ENCODE assay signal across 7 cellular contexts in genomic region chr6:50145125-50145524, GRCh38.
DNase-seq lines count a peak whose midpoint lies in the region; FAIRE-seq and TF ChIP-seq lines count a peak whose summit lies in the region.

No MANE protein-coding gene starts in this region.

- no peak overlapping the region for H3K27ac ChIP-seq in Peyer's patch

- no peaks in the 10 kb centered on the region for H3K4me1 ChIP-seq in Peyer's patch

- no peak overlapping the region for H3K27ac Mint-ChIP-seq in neural crest cell (ENCODE audit: unreplicated experiment)

- no peak overlapping the region for H3K4me3 ChIP-seq in bronchial epithelial cell (ENCODE audit: low read depth, low read length)
- no peak overlapping the region for H3K4me3 ChIP-seq in Peyer's patch

- no peak overlapping the region for H3K4me3 Mint-ChIP-seq in neural crest cell

- no peaks in the 10 kb centered on the region for H3K36me3 ChIP-seq in bronchial epithelial cell (ENCODE audit: control insufficient read depth, insufficient read depth, low read length)
- no peaks in the 10 kb centered on the region for H3K36me3 ChIP-seq in Peyer's patch

- H3K4me1 Mint-ChIP-seq in neural crest cell: no peaks in the 10 kb centered on the region

- H3K27me3 Mint-ChIP-seq in neural crest cell (ENCODE audit: low read depth): peaks cover 6% of the 10 kb centered on the region

- no peaks in the 10 kb centered on the region for H3K9me3 ChIP-seq in Peyer's patch

- DNase-seq in NAMALWA (ENCODE audit: low spot score) (peak; percentile 42), bronchial epithelial cell (ENCODE audit: low read depth) (peak; percentile 26), neural crest cell (ENCODE audit: low read depth, low spot score) (no peak), Peyer's patch (no peak), GM19240 (ENCODE audit: insufficient read length, low spot score) (no peak)
- DNase-seq in effector CD8-positive, alpha-beta T cell (lab: John Stamatoyannopoulos, UW): no peak

- no peak for TF ChIP-seq POLR2A in Peyer's patch (IDR thresholded peaks at IDR 0.05)

- no peaks in the 10 kb centered on the region for H3K9me3 Mint-ChIP-seq in neural crest cell

- no peak for FAIRE-seq in bronchial epithelial cell (lab: Jason Lieb, UNC)

- no peaks in the 10 kb centered on the region for H3K27me3 ChIP-seq in bronchial epithelial cell (ENCODE audit: control insufficient read depth, insufficient read depth, low read length)
- H3K27me3 ChIP-seq in Peyer's patch: no peaks in the 10 kb centered on the region

- no peaks in the 10 kb centered on the region for H3K36me3 Mint-ChIP-seq in neural crest cell (ENCODE audit: low read depth)

- TF ChIP-seq CTCF in GM12872 (IDR thresholded peaks at IDR 0.05; ENCODE audit: insufficient read depth, low read depth, low read length): peak; percentile 46
- TF ChIP-seq CTCF in bronchial epithelial cell (IDR thresholded peaks at IDR 0.05; ENCODE audit: insufficient read depth, low read length, severe bottlenecking): peak; percentile 44
- TF ChIP-seq CTCF in neural crest cell (conservative IDR thresholded peaks at IDR 0.05): peak; percentile 76
- peak in 1 of 6 experiments; percentile 19 for TF ChIP-seq CTCF in Peyer's patch (IDR thresholded peaks at IDR 0.05)

Comparison
In these comparisons a context has a peak if more than half of its experiments do, and no peak if none do; other contexts are left out.
1. DNase-seq: peak in NAMALWA (single experiment) and bronchial epithelial cell (single experiment); none in neural crest cell (single experiment), effector CD8-positive, alpha-beta T cell (single experiment), Peyer's patch (0 of 3) and GM19240 (single experiment).